1 cellular context compared by ENCODE assay signal in genomic region chr4:3244747-3245146, GRCh38.
TF ChIP-seq lines count a peak whose summit lies in the region.

No MANE protein-coding gene starts in this region.

TF ChIP-seq in HCT116, 20 proteins besides CTCF, POLR2A, EP300 and RAD21 (continued from another document):
- TF ChIP-seq ZFX (IDR thresholded peaks at IDR 0.05) (no peak), EGR1 (IDR thresholded peaks at IDR 0.05; ENCODE audit: low read depth) (no peak), EZH2 (IDR thresholded peaks at IDR 0.05) (no peak), ATF3 (IDR thresholded peaks at IDR 0.05) (no peak), YY1 (IDR thresholded peaks at IDR 0.05; ENCODE audit: extremely low read depth, insufficient replicate concordance, low read depth, low read length) (no peak), REST (IDR thresholded peaks at IDR 0.05; ENCODE audit: low read depth) (no peak), ELF1 (IDR thresholded peaks at IDR 0.05; ENCODE audit: borderline replicate concordance, low read depth) (no peak), FOSL1 (IDR thresholded peaks at IDR 0.05; ENCODE audit: low read depth) (no peak), CEBPB (IDR thresholded peaks at IDR 0.05; ENCODE audit: low read depth) (no peak), EZH2phosphoT487 (IDR thresholded peaks at IDR 0.05; ENCODE audit: borderline replicate concordance) (no peak), CBX3 (IDR thresholded peaks at IDR 0.05; ENCODE audit: low read depth) (no peak), POLR2AphosphoS5 (IDR thresholded peaks at IDR 0.05; ENCODE audit: low read depth, low read length) (no peak), SRF (IDR thresholded peaks at IDR 0.05; ENCODE audit: low read depth) (no peak), SP1 (IDR thresholded peaks at IDR 0.05; ENCODE audit: low read depth) (no peak)
